Comparison of ENCODE assay signal across 22 cellular contexts in genomic region chr15:86879250-86880229, GRCh38.
DNase-seq lines count a peak whose midpoint lies in the region; ATAC-seq and FAIRE-seq lines count a peak whose summit lies in the region.
"Had no signal": no experiment of that assay in that cellular context is flagged by ENCODE, and none has a peak within 500 bp of the region (broad histone marks: within the 10 kb centered on the region; RNA-seq: fewer than 3 reads in every experiment).

No MANE protein-coding gene starts in this region.

- DNase-seq in Right ventricle myocardium superior (peak; percentile 42), Right ventricle myocardium inferior (ENCODE audit: missing footprints) (no peak), astrocyte of the hippocampus (ENCODE audit: low read depth, low spot score) (peak; percentile 45), inferior parietal cortex (ENCODE audit: extremely low spot score) (peak; percentile 53), urothelium cell line (ENCODE audit: low spot score) (peak; percentile 29), NCI-H1694 (lab: John Stamatoyannopoulos, UW) (no peak)
- DNase-seq: activated B cell treated with CpG ODN at 0.5 μM for 24 hours; activated naive CD4-positive, alpha-beta T cell treated with Interleukin-2 at 50 U/mL for 16 hours; adrenal gland; effector memory CD4-positive, alpha-beta T cell; mammary epithelial cell; MG63; NCI-H1105 treated with DMSO at 0.1 percent for 48 hours; NCI-H2081 treated with DMSO at 0.1 percent for 48 hours; OCI-M1; stimulated activated CD4-positive, alpha-beta T cell treated with anti-CD3 and anti-CD28 coated beads, Interleukin-15, amount 100 ng/mL, for 24 hours; stimulated activated naive CD4-positive, alpha-beta T cell had no signal

- intact Hi-C loops in Right ventricle myocardium superior (cut with DNase I) = no loop called here
- intact Hi-C loops in Right ventricle myocardium inferior (cut with DNase I) = no loop called here

- ATAC-seq in Right ventricle myocardium superior (ENCODE audit: poor library complexity) (peak; percentile 73), Right ventricle myocardium inferior (no peak), HG03354 (IDR thresholded peaks at IDR 0.05; ENCODE audit: poor library complexity, severe bottlenecking, unreplicated experiment) (no peak), HG03571 (IDR thresholded peaks at IDR 0.05; ENCODE audit: unreplicated experiment) (no peak)

- FAIRE-seq in urothelium cell line (lab: Jason Lieb, UNC) = no peak
- FAIRE-seq: A204.1, colon, H54 had no signal

Comparison
In these comparisons a context has a peak if more than half of its experiments do, and no peak if none do; other contexts are left out.
1. DNase-seq: peak in Right ventricle myocardium superior (single experiment), astrocyte of the hippocampus (single experiment), inferior parietal cortex (single experiment) and urothelium cell line (single experiment); none in Right ventricle myocardium inferior (single experiment) and NCI-H1694 (single experiment).